1 cellular context compared by ENCODE assay signal in the genomic region with DNA sequence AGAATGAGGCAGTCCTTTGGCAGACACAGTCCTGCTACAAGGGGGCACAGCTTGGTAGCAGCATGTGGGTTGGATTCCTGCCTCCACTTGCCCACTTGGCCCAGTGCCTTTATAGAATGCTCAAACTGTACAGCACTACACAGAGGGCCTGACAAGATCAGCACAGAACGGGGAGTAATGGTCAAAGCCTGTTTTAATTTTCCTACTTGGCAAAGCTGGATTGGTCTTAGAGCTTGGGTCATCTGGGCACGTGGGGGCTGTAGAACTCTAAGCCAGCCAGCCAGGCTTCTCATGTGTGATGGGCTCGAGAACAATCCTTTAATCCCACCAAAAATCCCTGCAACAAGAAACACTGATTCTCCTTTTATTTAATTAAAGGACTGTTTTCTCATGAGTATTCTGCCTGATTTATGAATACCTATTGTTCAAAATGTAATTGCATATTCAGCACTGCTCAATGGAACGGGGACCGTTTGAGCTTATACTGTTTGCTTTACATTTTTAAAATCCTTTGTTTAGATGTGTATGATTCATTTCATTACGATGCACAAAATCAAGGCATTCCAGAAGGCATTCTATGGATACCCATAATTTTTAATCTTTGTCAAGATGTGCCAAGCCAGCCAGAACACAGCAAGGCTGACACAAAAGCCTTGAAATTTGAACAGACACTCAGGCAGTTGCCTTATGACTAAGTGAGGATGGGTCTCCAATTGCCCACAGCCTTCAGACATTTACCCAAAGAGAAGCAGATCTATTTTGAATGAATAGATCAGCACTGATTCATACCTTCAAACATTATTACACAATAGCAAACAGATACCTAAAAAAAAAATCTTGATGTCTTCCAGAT.
TF ChIP-seq lines count a peak whose summit lies in the region.

No MANE protein-coding gene starts in this region.

TF ChIP-seq in IMR-90, 13 proteins besides CTCF, POLR2A, EP300 and RAD21:
- TF ChIP-seq MAZ (IDR thresholded peaks at IDR 0.05; ENCODE audit: borderline replicate concordance, low read depth, low read length) (no peak), CHD1 (IDR thresholded peaks at IDR 0.05; ENCODE audit: low read depth, low read length) (no peak), RFX5 (IDR thresholded peaks at IDR 0.05; ENCODE audit: low read depth, low read length) (no peak), CEBPB (IDR thresholded peaks at IDR 0.05; ENCODE audit: low read depth, low read length) (peak; percentile 86)
TF ChIP-seq in IMR-90: peak in this region for 1.
